Comparison of ENCODE assay signal across 1 cellular context in the genomic region with DNA sequence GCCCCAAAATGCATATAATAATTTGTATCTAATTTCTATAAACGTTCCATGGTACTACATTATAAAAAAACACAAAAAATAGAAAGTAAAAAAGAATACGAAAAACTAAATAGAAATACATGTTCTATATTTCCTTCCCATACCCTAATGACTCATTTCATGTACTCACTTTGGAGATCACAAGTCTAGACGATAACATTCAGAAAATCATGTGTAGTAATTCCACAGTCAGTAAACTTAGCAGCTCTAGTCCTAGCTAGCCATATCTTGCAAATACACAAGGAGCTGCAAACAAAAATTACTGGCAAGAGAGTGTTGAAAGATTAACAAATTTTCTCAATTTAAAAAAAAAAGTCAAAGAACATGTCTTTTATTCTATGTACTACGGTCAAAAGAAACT.
TF ChIP-seq lines count a peak whose summit lies in the region.

No MANE protein-coding gene starts in this region.

TF ChIP-seq in IMR-90, 13 proteins besides CTCF, POLR2A, EP300 and RAD21 (continued from another document):
- TF ChIP-seq CEBPB (IDR thresholded peaks at IDR 0.05; ENCODE audit: low read depth, low read length) (no peak), BHLHE40 (IDR thresholded peaks at IDR 0.05; ENCODE audit: low read depth, low read length) (no peak), MXI1 (IDR thresholded peaks at IDR 0.05; ENCODE audit: borderline replicate concordance, low read depth, low read length) (no peak), NFE2L2 (IDR thresholded peaks at IDR 0.05; ENCODE audit: low read depth, low read length) (no peak), MAFK (IDR thresholded peaks at IDR 0.05; ENCODE audit: low read depth, low read length) (no peak), MAZ (IDR thresholded peaks at IDR 0.05; ENCODE audit: borderline replicate concordance, low read depth, low read length) (no peak), RFX5 (IDR thresholded peaks at IDR 0.05; ENCODE audit: low read depth, low read length) (no peak), CHD1 (IDR thresholded peaks at IDR 0.05; ENCODE audit: low read depth, low read length) (no peak)
- TF ChIP-seq, protein P1, sequence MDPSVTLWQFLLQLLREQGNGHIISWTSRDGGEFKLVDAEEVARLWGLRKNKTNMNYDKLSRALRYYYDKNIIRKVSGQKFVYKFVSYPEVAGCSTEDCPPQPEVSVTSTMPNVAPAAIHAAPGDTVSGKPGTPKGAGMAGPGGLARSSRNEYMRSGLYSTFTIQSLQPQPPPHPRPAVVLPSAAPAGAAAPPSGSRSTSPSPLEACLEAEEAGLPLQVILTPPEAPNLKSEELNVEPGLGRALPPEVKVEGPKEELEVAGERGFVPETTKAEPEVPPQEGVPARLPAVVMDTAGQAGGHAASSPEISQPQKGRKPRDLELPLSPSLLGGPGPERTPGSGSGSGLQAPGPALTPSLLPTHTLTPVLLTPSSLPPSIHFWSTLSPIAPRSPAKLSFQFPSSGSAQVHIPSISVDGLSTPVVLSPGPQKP (IDR thresholded peaks at IDR 0.05; ENCODE audit: borderline replicate concordance, low read depth, low read length) = no peak
